15 cellular contexts compared by ENCODE assay signal in genomic region chr10:90641731-90642130, GRCh38.
"Had no signal": no experiment of that assay in that cellular context is flagged by ENCODE, and none has a peak within 500 bp of the region (broad histone marks: within the 10 kb centered on the region; RNA-seq: fewer than 3 reads in every experiment).

No MANE protein-coding gene starts in this region.

- ATAC-seq: activated CD8-positive, alpha-beta memory T cell treated with anti-CD3 and anti-CD28 coated beads, Interleukin-2, amount 10 ng/mL, durations not matched to agents 7 days and 5 days; effector memory CD8-positive, alpha-beta T cell; naive thymus-derived CD8-positive, alpha-beta T cell; sciatic nerve; stimulated activated naive CD8-positive, alpha-beta T cell treated with anti-CD3 and anti-CD28 coated beads, Interleukin-15, amount 100 ng/mL, for 72 hours had no signal

- H3K27me3 ChIP-seq: uterus had no signal

- H3K9me3 ChIP-seq: prostate gland, uterus had no signal

- H3K27ac ChIP-seq: uterus had no signal

- DNase-seq: activated CD4-positive, alpha-beta T cell treated with anti-CD3 and anti-CD28 coated beads, Interleukin-2, amount 50 U/mL, for 4 hours; activated CD4-positive, CD25-positive, alpha-beta regulatory T cell treated with anti-CD3 and anti-CD28 coated beads, Interleukin-2, amount 50 U/mL, for 72 hours; activated CD8-positive, alpha-beta memory T cell treated with anti-CD3 and anti-CD28 coated beads, Interleukin-2, amount 10 ng/mL, durations not matched to agents 7 days and 5 days; activated effector memory CD4-positive, alpha-beta T cell treated with Interleukin-2 at 50 U/mL for 16 hours; activated T-cell treated with anti-CD3 and anti-CD28 coated beads, Interleukin-2, amount 50 U/mL, for 24 hours; central memory CD4-positive, alpha-beta T cell; cortex of kidney; effector memory CD8-positive, alpha-beta T cell; hypothalamus; naive thymus-derived CD8-positive, alpha-beta T cell; stimulated activated CD4-positive, alpha-beta T cell treated with anti-CD3 and anti-CD28 coated beads, Interleukin-4, amount 100 ng/mL, for 24 hours; stimulated activated naive CD8-positive, alpha-beta T cell treated with anti-CD3 and anti-CD28 coated beads, Interleukin-15, amount 100 ng/mL, for 72 hours; uterus had no signal

- H3K4me3 ChIP-seq: prostate gland, uterus had no signal

- H3K4me1 ChIP-seq: prostate gland, uterus had no signal

- H3K36me3 ChIP-seq: prostate gland, uterus had no signal
